ENCODE assay signal across 1 cellular context in the genomic region with DNA sequence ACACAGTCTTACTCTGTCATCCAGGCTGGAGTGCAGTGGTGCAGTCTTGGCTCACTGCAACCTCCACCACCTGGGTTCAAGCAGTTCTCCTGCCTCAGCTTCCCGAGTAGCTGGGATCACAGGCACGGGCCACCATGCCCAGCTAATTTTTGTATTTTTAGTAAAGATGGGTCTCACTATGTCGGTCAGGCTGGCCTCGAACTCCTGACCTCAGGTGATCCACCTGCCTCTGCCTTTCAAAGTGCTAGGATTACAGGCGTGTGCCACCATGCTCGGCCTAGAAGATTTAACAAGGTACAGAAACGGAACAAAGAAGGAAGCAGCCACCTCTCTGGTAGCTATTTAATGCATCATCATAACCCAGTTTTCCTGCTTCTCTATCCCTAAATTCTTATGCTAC.
TF ChIP-seq lines count a peak whose summit lies in the region.

No MANE protein-coding gene starts in this region.

TF ChIP-seq in WTC11, 78 proteins besides CTCF, POLR2A, EP300 and RAD21:
- peak; percentile 77; the same call in 1 of the 2 replicates for TF ChIP-seq ZNF121 (CRISPR knock-in tag; IDR thresholded peaks at IDR 0.05)
